2 cellular contexts compared by ENCODE assay signal in the genomic region with DNA sequence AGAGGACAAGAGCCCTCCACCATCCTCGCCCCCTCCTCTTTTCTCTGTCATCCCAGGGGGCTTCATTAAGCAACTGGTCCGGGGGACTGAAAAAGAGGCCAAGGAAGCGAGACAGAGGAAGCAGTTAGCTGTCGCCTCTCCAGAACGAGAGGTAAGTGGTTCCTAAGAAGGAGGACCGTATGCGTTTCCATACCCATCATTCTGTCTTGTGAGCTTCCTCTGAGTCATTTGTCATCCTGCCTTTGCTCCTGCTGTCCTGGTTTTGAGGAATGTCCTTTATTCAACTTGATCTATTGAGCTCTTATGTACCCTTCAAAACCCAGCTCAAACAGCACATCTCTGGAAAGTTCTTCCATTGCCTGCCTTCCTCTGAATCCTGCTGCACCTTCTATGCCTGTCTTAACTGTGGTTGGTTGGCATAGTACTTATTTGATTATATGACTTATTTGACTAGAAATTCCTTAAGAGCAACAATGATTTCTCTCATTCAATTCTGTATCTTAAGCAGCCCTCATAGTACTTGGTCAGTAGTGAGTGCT.
TF ChIP-seq lines count a peak whose summit lies in the region.

No MANE protein-coding gene starts in this region.

TF ChIP-seq in endothelial cell of umbilical vein, 7 proteins besides CTCF, POLR2A, EP300 and RAD21:
- TF ChIP-seq POLR2AphosphoS5 (IDR thresholded peaks at IDR 0.05; ENCODE audit: insufficient read depth, low read depth, low read length) (no peak), FOS (IDR thresholded peaks at IDR 0.05; ENCODE audit: borderline replicate concordance, insufficient read depth, low read length) (no peak), EZH2 (IDR thresholded peaks at IDR 0.05; ENCODE audit: borderline replicate concordance, low read depth, low read length, severe bottlenecking) (no peak), GATA2 (IDR thresholded peaks at IDR 0.05; ENCODE audit: insufficient read depth, insufficient read length, low read depth, low read length) (no peak), JUN (IDR thresholded peaks at IDR 0.05; ENCODE audit: borderline replicate concordance, insufficient read depth, insufficient read length, low read depth) (no peak), MYC (IDR thresholded peaks at IDR 0.05; ENCODE audit: low read depth, low read length) (no peak)
- TF ChIP-seq, protein P1, sequence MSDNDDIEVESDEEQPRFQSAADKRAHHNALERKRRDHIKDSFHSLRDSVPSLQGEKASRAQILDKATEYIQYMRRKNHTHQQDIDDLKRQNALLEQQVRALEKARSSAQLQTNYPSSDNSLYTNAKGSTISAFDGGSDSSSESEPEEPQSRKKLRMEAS (IDR thresholded peaks at IDR 0.05; ENCODE audit: insufficient read depth, insufficient read length): no peak
TF ChIP-seq in endothelial cell of umbilical vein: peak in this region for 0.

TF ChIP-seq in WTC11, 78 proteins besides CTCF, POLR2A, EP300 and RAD21:
- TF ChIP-seq, protein P2, sequence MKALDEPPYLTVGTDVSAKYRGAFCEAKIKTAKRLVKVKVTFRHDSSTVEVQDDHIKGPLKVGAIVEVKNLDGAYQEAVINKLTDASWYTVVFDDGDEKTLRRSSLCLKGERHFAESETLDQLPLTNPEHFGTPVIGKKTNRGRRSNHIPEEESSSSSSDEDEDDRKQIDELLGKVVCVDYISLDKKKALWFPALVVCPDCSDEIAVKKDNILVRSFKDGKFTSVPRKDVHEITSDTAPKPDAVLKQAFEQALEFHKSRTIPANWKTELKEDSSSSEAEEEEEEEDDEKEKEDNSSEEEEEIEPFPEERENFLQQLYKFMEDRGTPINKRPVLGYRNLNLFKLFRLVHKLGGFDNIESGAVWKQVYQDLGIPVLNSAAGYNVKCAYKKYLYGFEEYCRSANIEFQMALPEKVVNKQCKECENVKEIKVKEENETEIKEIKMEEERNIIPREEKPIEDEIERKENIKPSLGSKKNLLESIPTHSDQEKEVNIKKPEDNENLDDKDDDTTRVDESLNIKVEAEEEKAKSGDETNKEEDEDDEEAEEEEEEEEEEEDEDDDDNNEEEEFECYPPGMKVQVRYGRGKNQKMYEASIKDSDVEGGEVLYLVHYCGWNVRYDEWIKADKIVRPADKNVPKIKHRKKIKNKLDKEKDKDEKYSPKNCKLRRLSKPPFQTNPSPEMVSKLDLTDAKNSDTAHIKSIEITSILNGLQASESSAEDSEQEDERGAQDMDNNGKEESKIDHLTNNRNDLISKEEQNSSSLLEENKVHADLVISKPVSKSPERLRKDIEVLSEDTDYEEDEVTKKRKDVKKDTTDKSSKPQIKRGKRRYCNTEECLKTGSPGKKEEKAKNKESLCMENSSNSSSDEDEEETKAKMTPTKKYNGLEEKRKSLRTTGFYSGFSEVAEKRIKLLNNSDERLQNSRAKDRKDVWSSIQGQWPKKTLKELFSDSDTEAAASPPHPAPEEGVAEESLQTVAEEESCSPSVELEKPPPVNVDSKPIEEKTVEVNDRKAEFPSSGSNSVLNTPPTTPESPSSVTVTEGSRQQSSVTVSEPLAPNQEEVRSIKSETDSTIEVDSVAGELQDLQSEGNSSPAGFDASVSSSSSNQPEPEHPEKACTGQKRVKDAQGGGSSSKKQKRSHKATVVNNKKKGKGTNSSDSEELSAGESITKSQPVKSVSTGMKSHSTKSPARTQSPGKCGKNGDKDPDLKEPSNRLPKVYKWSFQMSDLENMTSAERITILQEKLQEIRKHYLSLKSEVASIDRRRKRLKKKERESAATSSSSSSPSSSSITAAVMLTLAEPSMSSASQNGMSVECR (CRISPR knock-in tag; IDR thresholded peaks at IDR 0.05; ENCODE audit: borderline replicate concordance): no peak
- TF ChIP-seq TEAD1 (CRISPR knock-in tag; IDR thresholded peaks at IDR 0.05) (no peak), PRRX2 (CRISPR knock-in tag; IDR thresholded peaks at IDR 0.05) (no peak), ATF1 (CRISPR knock-in tag; IDR thresholded peaks at IDR 0.05) (no peak), FOXK1 (CRISPR knock-in tag; IDR thresholded peaks at IDR 0.05) (no peak), FOXJ3 (CRISPR knock-in tag; IDR thresholded peaks at IDR 0.05; ENCODE audit: borderline replicate concordance) (no peak), CREB1 (CRISPR knock-in tag; IDR thresholded peaks at IDR 0.05) (no peak), HMGA2 (CRISPR knock-in tag; IDR thresholded peaks at IDR 0.05) (no peak), ZNF396 (CRISPR knock-in tag; IDR thresholded peaks at IDR 0.05; ENCODE audit: borderline replicate concordance) (no peak), ZNF416 (CRISPR knock-in tag; IDR thresholded peaks at IDR 0.05) (no peak), NFE2L1 (CRISPR knock-in tag; IDR thresholded peaks at IDR 0.05) (no peak), KAT7 (CRISPR knock-in tag; IDR thresholded peaks at IDR 0.05; ENCODE audit: borderline replicate concordance) (no peak), MYBL2 (CRISPR knock-in tag; IDR thresholded peaks at IDR 0.05) (no peak)
- TF ChIP-seq, protein P3, sequence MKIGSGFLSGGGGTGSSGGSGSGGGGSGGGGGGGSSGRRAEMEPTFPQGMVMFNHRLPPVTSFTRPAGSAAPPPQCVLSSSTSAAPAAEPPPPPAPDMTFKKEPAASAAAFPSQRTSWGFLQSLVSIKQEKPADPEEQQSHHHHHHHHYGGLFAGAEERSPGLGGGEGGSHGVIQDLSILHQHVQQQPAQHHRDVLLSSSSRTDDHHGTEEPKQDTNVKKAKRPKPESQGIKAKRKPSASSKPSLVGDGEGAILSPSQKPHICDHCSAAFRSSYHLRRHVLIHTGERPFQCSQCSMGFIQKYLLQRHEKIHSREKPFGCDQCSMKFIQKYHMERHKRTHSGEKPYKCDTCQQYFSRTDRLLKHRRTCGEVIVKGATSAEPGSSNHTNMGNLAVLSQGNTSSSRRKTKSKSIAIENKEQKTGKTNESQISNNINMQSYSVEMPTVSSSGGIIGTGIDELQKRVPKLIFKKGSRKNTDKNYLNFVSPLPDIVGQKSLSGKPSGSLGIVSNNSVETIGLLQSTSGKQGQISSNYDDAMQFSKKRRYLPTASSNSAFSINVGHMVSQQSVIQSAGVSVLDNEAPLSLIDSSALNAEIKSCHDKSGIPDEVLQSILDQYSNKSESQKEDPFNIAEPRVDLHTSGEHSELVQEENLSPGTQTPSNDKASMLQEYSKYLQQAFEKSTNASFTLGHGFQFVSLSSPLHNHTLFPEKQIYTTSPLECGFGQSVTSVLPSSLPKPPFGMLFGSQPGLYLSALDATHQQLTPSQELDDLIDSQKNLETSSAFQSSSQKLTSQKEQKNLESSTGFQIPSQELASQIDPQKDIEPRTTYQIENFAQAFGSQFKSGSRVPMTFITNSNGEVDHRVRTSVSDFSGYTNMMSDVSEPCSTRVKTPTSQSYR (CRISPR knock-in tag; IDR thresholded peaks at IDR 0.05): no peak
- TF ChIP-seq, protein P4, sequence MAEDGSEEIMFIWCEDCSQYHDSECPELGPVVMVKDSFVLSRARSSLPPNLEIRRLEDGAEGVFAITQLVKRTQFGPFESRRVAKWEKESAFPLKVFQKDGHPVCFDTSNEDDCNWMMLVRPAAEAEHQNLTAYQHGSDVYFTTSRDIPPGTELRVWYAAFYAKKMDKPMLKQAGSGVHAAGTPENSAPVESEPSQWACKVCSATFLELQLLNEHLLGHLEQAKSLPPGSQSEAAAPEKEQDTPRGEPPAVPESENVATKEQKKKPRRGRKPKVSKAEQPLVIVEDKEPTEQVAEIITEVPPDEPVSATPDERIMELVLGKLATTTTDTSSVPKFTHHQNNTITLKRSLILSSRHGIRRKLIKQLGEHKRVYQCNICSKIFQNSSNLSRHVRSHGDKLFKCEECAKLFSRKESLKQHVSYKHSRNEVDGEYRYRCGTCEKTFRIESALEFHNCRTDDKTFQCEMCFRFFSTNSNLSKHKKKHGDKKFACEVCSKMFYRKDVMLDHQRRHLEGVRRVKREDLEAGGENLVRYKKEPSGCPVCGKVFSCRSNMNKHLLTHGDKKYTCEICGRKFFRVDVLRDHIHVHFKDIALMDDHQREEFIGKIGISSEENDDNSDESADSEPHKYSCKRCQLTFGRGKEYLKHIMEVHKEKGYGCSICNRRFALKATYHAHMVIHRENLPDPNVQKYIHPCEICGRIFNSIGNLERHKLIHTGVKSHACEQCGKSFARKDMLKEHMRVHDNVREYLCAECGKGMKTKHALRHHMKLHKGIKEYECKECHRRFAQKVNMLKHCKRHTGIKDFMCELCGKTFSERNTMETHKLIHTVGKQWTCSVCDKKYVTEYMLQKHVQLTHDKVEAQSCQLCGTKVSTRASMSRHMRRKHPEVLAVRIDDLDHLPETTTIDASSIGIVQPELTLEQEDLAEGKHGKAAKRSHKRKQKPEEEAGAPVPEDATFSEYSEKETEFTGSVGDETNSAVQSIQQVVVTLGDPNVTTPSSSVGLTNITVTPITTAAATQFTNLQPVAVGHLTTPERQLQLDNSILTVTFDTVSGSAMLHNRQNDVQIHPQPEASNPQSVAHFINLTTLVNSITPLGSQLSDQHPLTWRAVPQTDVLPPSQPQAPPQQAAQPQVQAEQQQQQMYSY (CRISPR knock-in tag; IDR thresholded peaks at IDR 0.05): no peak
- TF ChIP-seq, protein P5, sequence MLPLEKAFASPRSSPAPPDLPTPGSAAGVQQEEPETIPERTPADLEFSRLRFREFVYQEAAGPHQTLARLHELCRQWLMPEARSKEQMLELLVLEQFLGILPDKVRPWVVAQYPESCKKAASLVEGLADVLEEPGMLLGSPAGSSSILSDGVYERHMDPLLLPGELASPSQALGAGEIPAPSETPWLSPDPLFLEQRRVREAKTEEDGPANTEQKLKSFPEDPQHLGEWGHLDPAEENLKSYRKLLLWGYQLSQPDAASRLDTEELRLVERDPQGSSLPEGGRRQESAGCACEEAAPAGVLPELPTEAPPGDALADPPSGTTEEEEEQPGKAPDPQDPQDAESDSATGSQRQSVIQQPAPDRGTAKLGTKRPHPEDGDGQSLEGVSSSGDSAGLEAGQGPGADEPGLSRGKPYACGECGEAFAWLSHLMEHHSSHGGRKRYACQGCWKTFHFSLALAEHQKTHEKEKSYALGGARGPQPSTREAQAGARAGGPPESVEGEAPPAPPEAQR (CRISPR knock-in tag; IDR thresholded peaks at IDR 0.05): no peak
- TF ChIP-seq, protein P6, sequence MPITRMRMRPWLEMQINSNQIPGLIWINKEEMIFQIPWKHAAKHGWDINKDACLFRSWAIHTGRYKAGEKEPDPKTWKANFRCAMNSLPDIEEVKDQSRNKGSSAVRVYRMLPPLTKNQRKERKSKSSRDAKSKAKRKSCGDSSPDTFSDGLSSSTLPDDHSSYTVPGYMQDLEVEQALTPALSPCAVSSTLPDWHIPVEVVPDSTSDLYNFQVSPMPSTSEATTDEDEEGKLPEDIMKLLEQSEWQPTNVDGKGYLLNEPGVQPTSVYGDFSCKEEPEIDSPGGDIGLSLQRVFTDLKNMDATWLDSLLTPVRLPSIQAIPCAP (CRISPR knock-in tag; IDR thresholded peaks at IDR 0.05): no peak
- TF ChIP-seq, protein P7, sequence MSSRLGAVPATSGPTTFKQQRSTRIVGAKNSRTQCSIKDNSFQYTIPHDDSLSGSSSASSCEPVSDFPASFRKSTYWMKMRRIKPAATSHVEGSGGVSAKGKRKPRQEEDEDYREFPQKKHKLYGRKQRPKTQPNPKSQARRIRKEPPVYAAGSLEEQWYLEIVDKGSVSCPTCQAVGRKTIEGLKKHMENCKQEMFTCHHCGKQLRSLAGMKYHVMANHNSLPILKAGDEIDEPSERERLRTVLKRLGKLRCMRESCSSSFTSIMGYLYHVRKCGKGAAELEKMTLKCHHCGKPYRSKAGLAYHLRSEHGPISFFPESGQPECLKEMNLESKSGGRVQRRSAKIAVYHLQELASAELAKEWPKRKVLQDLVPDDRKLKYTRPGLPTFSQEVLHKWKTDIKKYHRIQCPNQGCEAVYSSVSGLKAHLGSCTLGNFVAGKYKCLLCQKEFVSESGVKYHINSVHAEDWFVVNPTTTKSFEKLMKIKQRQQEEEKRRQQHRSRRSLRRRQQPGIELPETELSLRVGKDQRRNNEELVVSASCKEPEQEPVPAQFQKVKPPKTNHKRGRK (CRISPR knock-in tag; IDR thresholded peaks at IDR 0.05; ENCODE audit: borderline replicate concordance): no peak
- TF ChIP-seq, protein P8, sequence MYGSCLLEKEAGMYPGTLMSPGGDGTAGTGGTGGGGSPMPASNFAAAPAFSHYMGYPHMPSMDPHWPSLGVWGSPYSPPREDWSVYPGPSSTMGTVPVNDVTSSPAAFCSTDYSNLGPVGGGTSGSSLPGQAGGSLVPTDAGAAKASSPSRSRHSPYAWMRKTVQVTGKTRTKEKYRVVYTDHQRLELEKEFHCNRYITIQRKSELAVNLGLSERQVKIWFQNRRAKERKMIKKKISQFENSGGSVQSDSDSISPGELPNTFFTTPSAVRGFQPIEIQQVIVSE (CRISPR knock-in tag; IDR thresholded peaks at IDR 0.05; ENCODE audit: borderline replicate concordance): no peak
TF ChIP-seq in WTC11: peak in this region for 0.
